Comparison of ENCODE assay signal across 1 cellular context in the genomic region with DNA sequence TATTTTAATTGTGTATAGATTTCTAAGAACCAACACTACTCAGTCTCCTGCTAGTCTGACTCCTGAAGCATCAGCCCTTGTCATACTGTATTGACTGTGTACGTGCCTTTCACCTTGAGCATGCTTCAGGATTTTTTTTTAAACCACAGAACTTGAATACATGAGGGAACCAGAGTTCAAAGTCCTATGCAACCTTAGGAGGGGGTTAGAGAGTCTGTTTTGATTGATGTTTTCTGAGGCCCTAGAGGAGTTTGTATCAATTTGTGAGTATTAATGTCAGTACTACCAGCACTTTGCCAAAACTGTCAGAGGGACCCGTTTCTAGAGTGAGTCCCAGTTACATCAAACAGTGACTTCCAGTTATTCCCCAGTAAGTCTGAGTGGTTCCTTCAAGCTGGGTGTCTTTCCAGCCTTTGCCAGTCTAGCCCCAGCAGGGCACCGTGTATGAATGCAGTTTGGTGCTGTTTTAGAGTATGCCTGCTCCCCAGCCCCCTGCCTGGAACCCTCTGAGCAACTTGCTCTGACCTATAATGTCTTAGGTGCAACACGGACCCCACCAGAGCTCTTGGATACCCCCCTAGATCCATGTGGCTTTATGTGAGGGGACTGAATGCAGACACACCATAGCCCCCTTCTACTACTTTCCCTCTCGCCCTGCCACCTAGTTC.
A peak's percentile ranks its signal among the peaks of the same experiment; 100 is the strongest.
TF ChIP-seq lines count a peak whose summit lies in the region.

No MANE protein-coding gene starts in this region.

TF ChIP-seq in HepG2, 621 proteins besides CTCF, POLR2A, EP300 and RAD21 (continued from another document and continues in another):
- TF ChIP-seq CSRNP2 (CRISPR knock-in tag; conservative IDR thresholded peaks at IDR 0.05; ENCODE audit: low read depth) = no peak
- no peak for TF ChIP-seq ZNF816 (CRISPR knock-in tag; IDR thresholded peaks at IDR 0.05; ENCODE audit: borderline replicate concordance)
- peak; percentile 54; the same call in 1 of the 2 replicates for TF ChIP-seq DNMT3B (CRISPR knock-in tag; conservative IDR thresholded peaks at IDR 0.05)
- TF ChIP-seq PAXIP1 (CRISPR knock-in tag; conservative IDR thresholded peaks at IDR 0.05) = peak; percentile 93
- no peak for TF ChIP-seq SP2 (CRISPR knock-in tag; IDR thresholded peaks at IDR 0.05)
- TF ChIP-seq, protein P1, sequence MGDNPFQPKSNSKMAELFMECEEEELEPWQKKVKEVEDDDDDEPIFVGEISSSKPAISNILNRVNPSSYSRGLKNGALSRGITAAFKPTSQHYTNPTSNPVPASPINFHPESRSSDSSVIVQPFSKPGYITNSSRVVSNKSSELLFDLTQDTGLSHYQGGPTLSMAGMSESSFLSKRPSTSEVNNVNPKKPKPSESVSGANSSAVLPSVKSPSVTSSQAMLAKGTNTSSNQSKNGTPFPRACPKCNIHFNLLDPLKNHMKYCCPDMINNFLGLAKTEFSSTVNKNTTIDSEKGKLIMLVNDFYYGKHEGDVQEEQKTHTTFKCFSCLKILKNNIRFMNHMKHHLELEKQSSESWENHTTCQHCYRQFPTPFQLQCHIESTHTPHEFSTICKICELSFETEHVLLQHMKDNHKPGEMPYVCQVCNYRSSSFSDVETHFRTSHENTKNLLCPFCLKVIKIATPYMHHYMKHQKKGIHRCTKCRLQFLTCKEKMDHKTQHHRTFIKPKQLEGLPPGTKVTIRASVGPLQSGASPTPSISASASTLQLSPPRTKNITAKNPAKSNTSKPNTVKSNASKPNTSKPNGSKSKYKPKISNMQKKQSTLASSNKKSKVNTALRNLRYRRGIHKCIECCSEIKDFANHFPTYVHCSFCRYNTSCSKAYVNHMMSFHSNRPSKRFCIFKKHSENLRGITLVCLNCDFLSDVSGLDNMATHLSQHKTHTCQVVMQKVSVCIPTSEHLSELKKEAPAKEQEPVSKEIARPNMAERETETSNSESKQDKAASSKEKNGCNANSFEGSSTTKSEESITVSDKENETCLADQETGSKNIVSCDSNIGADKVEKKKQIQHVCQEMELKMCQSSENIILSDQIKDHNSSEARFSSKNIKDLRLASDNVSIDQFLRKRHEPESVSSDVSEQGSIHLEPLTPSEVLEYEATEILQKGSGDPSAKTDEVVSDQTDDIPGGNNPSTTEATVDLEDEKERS (CRISPR knock-in tag; IDR thresholded peaks at IDR 0.05) = no peak
- no peak for TF ChIP-seq ZBTB40 (IDR thresholded peaks at IDR 0.05)
- 0 out of 2 replicates have a peak, but pooled peaks have one; percentile 48 for TF ChIP-seq ZBTB40 (CRISPR knock-in tag; IDR thresholded peaks at IDR 0.05)
- no peak for TF ChIP-seq KLF9 (CRISPR knock-in tag; IDR thresholded peaks at IDR 0.05; ENCODE audit: low read depth)
- TF ChIP-seq ZMYM2 (CRISPR knock-in tag; IDR thresholded peaks at IDR 0.05) = no peak
- TF ChIP-seq NBN (conservative IDR thresholded peaks at IDR 0.05) = no peak
- peak; percentile 8; the same call in 1 of the 2 replicates for TF ChIP-seq ZBTB7B (CRISPR knock-in tag; IDR thresholded peaks at IDR 0.05)
- TF ChIP-seq STAG1 (CRISPR knock-in tag; IDR thresholded peaks at IDR 0.05) = peak; percentile 5; the same call in 1 of the 2 replicates
- no peak for TF ChIP-seq ZNF883 (CRISPR knock-in tag; IDR thresholded peaks at IDR 0.05; ENCODE audit: not compliant biosample characterization)
- no peak for TF ChIP-seq ZNF382 (CRISPR knock-in tag; IDR thresholded peaks at IDR 0.05; ENCODE audit: borderline replicate concordance)
- TF ChIP-seq ZSCAN25 (CRISPR knock-in tag; IDR thresholded peaks at IDR 0.05) = no peak
- no peak for TF ChIP-seq GTF3A (CRISPR knock-in tag; conservative IDR thresholded peaks at IDR 0.05)
- peak; percentile 56; the same call in 1 of the 2 replicates for TF ChIP-seq ZNF749 (CRISPR knock-in tag; IDR thresholded peaks at IDR 0.05; ENCODE audit: borderline replicate concordance)
- TF ChIP-seq ARID3A (IDR thresholded peaks at IDR 0.05; ENCODE audit: low read depth, low read length) = 0 out of 2 replicates have a peak, but pooled peaks have one; percentile 13
- TF ChIP-seq NFYC (CRISPR knock-in tag; IDR thresholded peaks at IDR 0.05) = no peak
- TF ChIP-seq KDM4B (CRISPR knock-in tag; IDR thresholded peaks at IDR 0.05) = no peak
- TF ChIP-seq ETV5 (CRISPR knock-in tag; IDR thresholded peaks at IDR 0.05; ENCODE audit: borderline replicate concordance) = no peak; the same call in 1 of the 2 replicates
- TF ChIP-seq ZNF761 (CRISPR knock-in tag; conservative IDR thresholded peaks at IDR 0.05) = 0 out of 2 replicates have a peak, but pooled peaks have one; percentile 7
- no peak for TF ChIP-seq ZBTB2 (CRISPR knock-in tag; IDR thresholded peaks at IDR 0.05; ENCODE audit: low read depth)
- TF ChIP-seq MATR3 (CRISPR knock-in tag; IDR thresholded peaks at IDR 0.05) = no peak
- TF ChIP-seq ZNF24 (IDR thresholded peaks at IDR 0.05) = peak; percentile 84
- TF ChIP-seq NR2F6 (IDR thresholded peaks at IDR 0.05) = no peak
- peak; percentile 54; the same call in 1 of the 2 replicates for TF ChIP-seq NR2F6 (CRISPR knock-in tag; IDR thresholded peaks at IDR 0.05)
- TF ChIP-seq HNRNPUL1 (IDR thresholded peaks at IDR 0.05; ENCODE audit: low read depth, low read length) = no peak
- peak; percentile 83 for TF ChIP-seq ZNF7 (CRISPR knock-in tag; IDR thresholded peaks at IDR 0.05)
